Comparison of ENCODE assay signal across 8 cellular contexts in genomic region chr5:32174011-32174866, GRCh38. TPM values are rescaled to one million over a fixed set of nuclear protein-coding genes. Genes with fewer than 3 reads are reported as not detected.
DNase-seq lines count a peak whose midpoint lies in the region; ATAC-seq and TF ChIP-seq lines count a peak whose summit lies in the region.

GOLPH3 (minus strand) TSS chr5:32174319; CDS start chr5:32174034, 285 bp downstream.

- DNase-seq in NCI-H187 treated with DMSO at 0.1 percent for 48 hours (lab: John Stamatoyannopoulos, UW) (peak; percentile 38), T-helper 2 cell (peak; percentile 78 to 96 (median 90)), right atrium auricular region (ENCODE audit: low spot score) (peak; percentile 93), putamen (ENCODE audit: low spot score) (peak; percentile 89), uterus (peak; percentile 91 to 93)

- ATAC-seq in GM18505 (IDR thresholded peaks at IDR 0.05; ENCODE audit: unreplicated experiment) (peak; percentile 85), HG02970 (IDR thresholded peaks at IDR 0.05; ENCODE audit: low FRiP score, unreplicated experiment) (peak; percentile 80)

- H3K27ac ChIP-seq in angular gyrus (ENCODE audit: low read depth, low read length) (peak within 1 kb of the TSS; percentile 96), right atrium auricular region (peak within 1 kb of the TSS; percentile 98 to 99), uterus (peak within 1 kb of the TSS; percentile 99 to 100)

- TF ChIP-seq CTCF in right atrium auricular region (IDR thresholded peaks at IDR 0.05) (no peak), uterus (IDR thresholded peaks at IDR 0.05) (peak in 2 of 4 experiments; percentile 16 to 44)

- H3K27me3 ChIP-seq in right atrium auricular region (no peaks in the 10 kb centered on the region), uterus (no peaks in the 10 kb centered on the region)

- H3K4me3 ChIP-seq in right atrium auricular region = peak within 1 kb of the TSS; percentile 71 to 78
- H3K4me3 ChIP-seq in uterus = peak within 1 kb of the TSS; percentile 81 to 88

- H3K9me3 ChIP-seq in right atrium auricular region (no peaks in the 10 kb centered on the region), uterus (no peaks in the 10 kb centered on the region)

- H3K4me1 ChIP-seq in right atrium auricular region = peaks cover 0 to 29% of the 10 kb centered on the region in 2 donors
- peaks cover 5 to 6% of the 10 kb centered on the region in 2 donors for H3K4me1 ChIP-seq in uterus

- peak; percentile 96 for TF ChIP-seq POLR2A in GM18505 (IDR thresholded peaks at IDR 0.05; ENCODE audit: borderline replicate concordance, extremely low read depth, insufficient read depth, insufficient read length)
- TF ChIP-seq POLR2A in uterus (IDR thresholded peaks at IDR 0.05) = peak; percentile 95

- intact Hi-C loops in uterus (cut with DNase I; ENCODE audit: low total_unique reads) = no loop called here

- H3K36me3 ChIP-seq in right atrium auricular region (peaks cover 8% of the 10 kb centered on the region), uterus (no peaks in the 10 kb centered on the region)

RNA-seq across cellular contexts. Expression of gene GOLPH3, which starts in this region (rescaled TPM):
- 10 to 100 TPM; 60.6 to 63.7 TPM for total RNA-seq in right atrium auricular region
- total RNA-seq in uterus = 10 to 100 TPM; 31.8 to 93.7 (median 69.0) TPM

Comparison
In these comparisons a context has a peak if more than half of its experiments do, and no peak if none do; other contexts are left out.
1. Peak in every context shown above with its lines: DNase-seq, ATAC-seq, H3K4me3 ChIP-seq and H3K27ac ChIP-seq.
2. DNase-seq: peak in every context shown above with its lines; median percentile 93 in right atrium auricular region; 92 in uterus; 90 in T-helper 2 cell; 89 in putamen; 38 in NCI-H187 treated with DMSO at 0.1 percent for 48 hours.